ENCODE assay signal across 7 cellular contexts in genomic region chr1:28581531-28582247, GRCh38. TPM values are rescaled to one million over a fixed set of nuclear protein-coding genes. Genes with fewer than 3 reads are reported as not detected.
DNase-seq lines count a peak whose midpoint lies in the region; ATAC-seq and TF ChIP-seq lines count a peak whose summit lies in the region.

No MANE protein-coding gene starts in this region.

- peak overlapping the region; percentile 91 to 92 for H3K27ac ChIP-seq in ascending aorta

- DNase-seq in NCI-H1694 (lab: John Stamatoyannopoulos, UW) (peak; percentile 84), T-helper 2 cell (peak; percentile 86 to 97 (median 88)), ascending aorta (ENCODE audit: low spot score in 2 of 2) (peak; percentile 85 to 97), hepatic stellate cell (ENCODE audit: low spot score) (peak; percentile 98), retina (peak; percentile 99)

- peaks cover 8 to 14% of the 10 kb centered on the region in 2 donors for H3K4me1 ChIP-seq in ascending aorta

- H3K9me3 ChIP-seq in ascending aorta = no peaks in the 10 kb centered on the region

- H3K4me3 ChIP-seq in ascending aorta = peak overlapping the region; percentile 77 to 86

- ATAC-seq in GM18498 (IDR thresholded peaks at IDR 0.05; ENCODE audit: unreplicated experiment) (peak; percentile 86), HG02884 (IDR thresholded peaks at IDR 0.05; ENCODE audit: unreplicated experiment) (peak; percentile 66)

- intact Hi-C loops in ascending aorta (cut with DNase I) = loop anchor here (1.0 to 5.0 kb wide), 5 partner anchors 28 to 324 kb away; partner anchors contain the start of genes SESN2, TAF12 and TRNAU1AP

- no peaks in the 10 kb centered on the region for H3K27me3 ChIP-seq in ascending aorta

- peak in 1 of 3 experiments; percentile 35 for TF ChIP-seq CTCF in ascending aorta (IDR thresholded peaks at IDR 0.05)

- peaks cover 28 to 36% of the 10 kb centered on the region in 2 donors for H3K36me3 ChIP-seq in ascending aorta

RNA-seq across cellular contexts. Expression of gene RAB42, which starts 10.4 kb away (rescaled TPM):
- not detected for total RNA-seq in ascending aorta

RNA-seq across cellular contexts. Expression of gene TRNAU1AP, which starts 28.8 kb away (rescaled TPM):
- 11.0 TPM for total RNA-seq in ascending aorta

Comparison
In these comparisons a context has a peak if more than half of its experiments do, and no peak if none do; other contexts are left out.
1. Peak in every context shown above with its lines: DNase-seq, ATAC-seq, H3K4me3 ChIP-seq and H3K27ac ChIP-seq.